Comparison of ENCODE assay signal across 17 cellular contexts in the genomic region with DNA sequence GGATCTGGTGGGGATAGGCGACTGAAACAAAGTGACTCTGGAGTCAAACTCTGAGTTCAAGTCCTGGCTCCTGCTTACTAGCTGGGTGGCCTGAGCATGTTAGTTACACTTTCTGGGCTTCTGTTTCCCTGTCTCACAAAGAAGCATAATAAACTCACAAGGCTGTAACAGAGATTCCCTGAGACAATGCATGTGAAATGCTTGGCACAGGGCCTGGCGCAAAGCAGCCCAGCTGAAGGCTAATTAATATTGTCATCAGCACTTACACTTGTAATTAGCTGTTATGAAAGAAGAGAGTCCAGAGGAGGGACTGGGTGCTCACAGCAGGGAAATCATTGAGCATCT.
DNase-seq lines count a peak whose midpoint lies in the region; ATAC-seq, FAIRE-seq and TF ChIP-seq lines count a peak whose summit lies in the region.
"Had no signal": no experiment of that assay in that cellular context is flagged by ENCODE, and none has a peak within 500 bp of the region (broad histone marks: within the 10 kb centered on the region; RNA-seq: fewer than 3 reads in every experiment).

No MANE protein-coding gene starts in this region.

- peaks cover 0 to 1% (median 0%) of the 10 kb centered on the region in 6 donors for H3K9me3 Mint-ChIP-seq in immature natural killer cell
- no peaks in the 10 kb centered on the region for H3K9me3 Mint-ChIP-seq in CD8-positive, alpha-beta T cell
- H3K9me3 Mint-ChIP-seq: activated B cell treated with CpG ODN at 0.5 μM for 24 hours had no signal

- no peaks in the 10 kb centered on the region for H3K36me3 ChIP-seq in ACC112 (ENCODE audit: insufficient read depth, low read length)
- no peaks in the 10 kb centered on the region for H3K36me3 ChIP-seq in CD8-positive, alpha-beta T cell (ENCODE audit: insufficient read depth, low read length)
- H3K36me3 ChIP-seq: BE2C, HAP-1, stomach, uterus had no signal

- no peak overlapping the region for H3K27ac Mint-ChIP-seq in immature natural killer cell
- no peak overlapping the region for H3K27ac Mint-ChIP-seq in CD8-positive, alpha-beta T cell
- H3K27ac Mint-ChIP-seq: activated B cell treated with CpG ODN at 0.5 μM for 24 hours had no signal

- H3K27me3 Mint-ChIP-seq in immature natural killer cell (ENCODE audit: low read depth in 3 of 3), result peaks cover 3 to 9% (median 6%) of the 10 kb centered on the region in 3 donors
- H3K27me3 Mint-ChIP-seq in CD8-positive, alpha-beta T cell (ENCODE audit: low read depth), result peaks cover 25% of the 10 kb centered on the region

- CTCF ChIA-PET in CD8-positive, alpha-beta T cell (lab: Charles Lee), result no interaction called here

- H3K27me3 ChIP-seq in ACC112 (ENCODE audit: insufficient read depth, low read length), result no peaks in the 10 kb centered on the region
- no peaks in the 10 kb centered on the region for H3K27me3 ChIP-seq in CD8-positive, alpha-beta T cell (ENCODE audit: insufficient read depth, low read length)
- H3K27me3 ChIP-seq: BE2C, uterus had no signal

- H3K4me1 ChIP-seq in ACC112 (ENCODE audit: control insufficient read depth, insufficient read depth, low read length, unreplicated experiment), result peaks cover 64% of the 10 kb centered on the region
- H3K4me1 ChIP-seq in CD8-positive, alpha-beta T cell (ENCODE audit: insufficient read depth, low read length), result no peaks in the 10 kb centered on the region
- H3K4me1 ChIP-seq: HAP-1 had no signal

- POLR2A ChIA-PET in CD8-positive, alpha-beta T cell (lab: Charles Lee), result no interaction called here

- H3K9me3 ChIP-seq in CD8-positive, alpha-beta T cell (ENCODE audit: low read length), result no peaks in the 10 kb centered on the region
- H3K9me3 ChIP-seq: BE2C, HAP-1, stomach, uterus had no signal

- TF ChIP-seq CTCF in CD8-positive, alpha-beta T cell (IDR thresholded peaks at IDR 0.05), result no peak

- no peak overlapping the region for H2AFZ ChIP-seq in ACC112 (ENCODE audit: low read length, unreplicated experiment)

- DNase-seq in ELR (ENCODE audit: low read depth) (peak; percentile 8), immature natural killer cell (no peak), left ventricle myocardium superior (no peak), RCC 7860 (ENCODE audit: low spot score) (no peak), urothelium cell line (ENCODE audit: low spot score) (no peak)
- DNase-seq in CD8-positive, alpha-beta T cell, result no peak
- DNase-seq: activated B cell treated with CpG ODN at 0.5 μM for 24 hours; activated naive CD4-positive, alpha-beta T cell treated with Interleukin-2 at 50 U/mL for 16 hours; BE2C; NCI-H1092; NCI-H526 treated with DMSO at 0.1 percent for 48 hours; stomach had no signal

- no peaks in the 10 kb centered on the region for H3K79me2 ChIP-seq in ACC112 (ENCODE audit: control insufficient read depth, insufficient read depth, low read length, unreplicated experiment)

- no peak overlapping the region for H3K4me3 ChIP-seq in ACC112 (ENCODE audit: low read depth, low read length)
- no peak overlapping the region for H3K4me3 ChIP-seq in CD8-positive, alpha-beta T cell (ENCODE audit: low read depth, low read length)
- H3K4me3 ChIP-seq: HAP-1, stomach, uterus had no signal

- FAIRE-seq in RCC 7860 (lab: Jason Lieb, UNC) (no peak), urothelium cell line (lab: Jason Lieb, UNC) (no peak)
- FAIRE-seq: bronchial epithelial cell had no signal

- H3K4me1 Mint-ChIP-seq in immature natural killer cell, result peaks cover 17 to 20% of the 10 kb centered on the region in 2 donors
- H3K4me1 Mint-ChIP-seq in CD8-positive, alpha-beta T cell (ENCODE audit: low read depth), result peaks cover 2% of the 10 kb centered on the region
- H3K4me1 Mint-ChIP-seq: activated B cell treated with CpG ODN at 0.5 μM for 24 hours had no signal

- ATAC-seq in SK-N-SH treated with all-trans-retinoic acid at 6 μM for 48 hours (peak; percentile 8; the same call in 1 of the 3 replicates), left ventricle myocardium superior (no peak)
- ATAC-seq in CD8-positive, alpha-beta T cell, result no peak

- H3K4me3 Mint-ChIP-seq in immature natural killer cell, result peak overlapping the region in 3 of 5 donors; percentile 3 to 58 (median 4)
- no peak overlapping the region for H3K4me3 Mint-ChIP-seq in CD8-positive, alpha-beta T cell
- H3K4me3 Mint-ChIP-seq: activated B cell treated with CpG ODN at 0.5 μM for 24 hours had no signal

- intact Hi-C loops in left ventricle myocardium superior (cut with micrococcal nuclease), result no loop called here
- intact Hi-C loops in CD8-positive, alpha-beta T cell (cut with DNase I, micrococcal nuclease), result no loop called here

- peak overlapping the region; percentile 62 for H3K27ac ChIP-seq in ACC112 (ENCODE audit: low read depth, low read length)
- H3K27ac ChIP-seq in CD8-positive, alpha-beta T cell (ENCODE audit: low read depth, low read length), result no peak overlapping the region
- H3K27ac ChIP-seq: stomach had no signal

- H3K36me3 Mint-ChIP-seq in immature natural killer cell, result peaks cover 0 to 5% (median 0%) of the 10 kb centered on the region in 3 donors
- no peaks in the 10 kb centered on the region for H3K36me3 Mint-ChIP-seq in CD8-positive, alpha-beta T cell

TF ChIP-seq in SK-N-SH treated with all-trans-retinoic acid at 6 μM for 48 hours, 23 proteins besides CTCF, POLR2A, EP300 and RAD21:
- TF ChIP-seq, protein P1, sequence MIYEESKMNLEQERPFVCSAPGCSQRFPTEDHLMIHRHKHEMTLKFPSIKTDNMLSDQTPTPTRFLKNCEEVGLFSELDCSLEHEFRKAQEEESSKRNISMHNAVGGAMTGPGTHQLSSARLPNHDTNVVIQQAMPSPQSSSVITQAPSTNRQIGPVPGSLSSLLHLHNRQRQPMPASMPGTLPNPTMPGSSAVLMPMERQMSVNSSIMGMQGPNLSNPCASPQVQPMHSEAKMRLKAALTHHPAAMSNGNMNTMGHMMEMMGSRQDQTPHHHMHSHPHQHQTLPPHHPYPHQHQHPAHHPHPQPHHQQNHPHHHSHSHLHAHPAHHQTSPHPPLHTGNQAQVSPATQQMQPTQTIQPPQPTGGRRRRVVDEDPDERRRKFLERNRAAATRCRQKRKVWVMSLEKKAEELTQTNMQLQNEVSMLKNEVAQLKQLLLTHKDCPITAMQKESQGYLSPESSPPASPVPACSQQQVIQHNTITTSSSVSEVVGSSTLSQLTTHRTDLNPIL (CRISPR knock-in tag; IDR thresholded peaks at IDR 0.05; ENCODE audit: low read depth), result no peak
- TF ChIP-seq, protein P2, sequence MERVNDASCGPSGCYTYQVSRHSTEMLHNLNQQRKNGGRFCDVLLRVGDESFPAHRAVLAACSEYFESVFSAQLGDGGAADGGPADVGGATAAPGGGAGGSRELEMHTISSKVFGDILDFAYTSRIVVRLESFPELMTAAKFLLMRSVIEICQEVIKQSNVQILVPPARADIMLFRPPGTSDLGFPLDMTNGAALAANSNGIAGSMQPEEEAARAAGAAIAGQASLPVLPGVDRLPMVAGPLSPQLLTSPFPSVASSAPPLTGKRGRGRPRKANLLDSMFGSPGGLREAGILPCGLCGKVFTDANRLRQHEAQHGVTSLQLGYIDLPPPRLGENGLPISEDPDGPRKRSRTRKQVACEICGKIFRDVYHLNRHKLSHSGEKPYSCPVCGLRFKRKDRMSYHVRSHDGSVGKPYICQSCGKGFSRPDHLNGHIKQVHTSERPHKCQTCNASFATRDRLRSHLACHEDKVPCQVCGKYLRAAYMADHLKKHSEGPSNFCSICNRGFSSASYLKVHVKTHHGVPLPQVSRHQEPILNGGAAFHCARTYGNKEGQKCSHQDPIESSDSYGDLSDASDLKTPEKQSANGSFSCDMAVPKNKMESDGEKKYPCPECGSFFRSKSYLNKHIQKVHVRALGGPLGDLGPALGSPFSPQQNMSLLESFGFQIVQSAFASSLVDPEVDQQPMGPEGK (CRISPR knock-in tag; IDR thresholded peaks at IDR 0.05; ENCODE audit: borderline replicate concordance), result no peak
- no peak for TF ChIP-seq BACH2 (CRISPR knock-in tag; IDR thresholded peaks at IDR 0.05; ENCODE audit: borderline replicate concordance)
- TF ChIP-seq GLIS3 (CRISPR knock-in tag; IDR thresholded peaks at IDR 0.05), result no peak
- TF ChIP-seq ZFP3 (CRISPR knock-in tag; IDR thresholded peaks at IDR 0.05), result no peak
- no peak for TF ChIP-seq PPARA (CRISPR knock-in tag; IDR thresholded peaks at IDR 0.05; ENCODE audit: borderline replicate concordance)
- TF ChIP-seq ZNF565 (CRISPR knock-in tag; conservative IDR thresholded peaks at IDR 0.05; ENCODE audit: low read depth), result no peak
- no peak for TF ChIP-seq ZNF8 (CRISPR knock-in tag; IDR thresholded peaks at IDR 0.05)
- TF ChIP-seq ARNTL (CRISPR knock-in tag; IDR thresholded peaks at IDR 0.05; ENCODE audit: borderline replicate concordance, low read depth), result no peak
